ENCODE assay signal across 22 cellular contexts in the genomic region with DNA sequence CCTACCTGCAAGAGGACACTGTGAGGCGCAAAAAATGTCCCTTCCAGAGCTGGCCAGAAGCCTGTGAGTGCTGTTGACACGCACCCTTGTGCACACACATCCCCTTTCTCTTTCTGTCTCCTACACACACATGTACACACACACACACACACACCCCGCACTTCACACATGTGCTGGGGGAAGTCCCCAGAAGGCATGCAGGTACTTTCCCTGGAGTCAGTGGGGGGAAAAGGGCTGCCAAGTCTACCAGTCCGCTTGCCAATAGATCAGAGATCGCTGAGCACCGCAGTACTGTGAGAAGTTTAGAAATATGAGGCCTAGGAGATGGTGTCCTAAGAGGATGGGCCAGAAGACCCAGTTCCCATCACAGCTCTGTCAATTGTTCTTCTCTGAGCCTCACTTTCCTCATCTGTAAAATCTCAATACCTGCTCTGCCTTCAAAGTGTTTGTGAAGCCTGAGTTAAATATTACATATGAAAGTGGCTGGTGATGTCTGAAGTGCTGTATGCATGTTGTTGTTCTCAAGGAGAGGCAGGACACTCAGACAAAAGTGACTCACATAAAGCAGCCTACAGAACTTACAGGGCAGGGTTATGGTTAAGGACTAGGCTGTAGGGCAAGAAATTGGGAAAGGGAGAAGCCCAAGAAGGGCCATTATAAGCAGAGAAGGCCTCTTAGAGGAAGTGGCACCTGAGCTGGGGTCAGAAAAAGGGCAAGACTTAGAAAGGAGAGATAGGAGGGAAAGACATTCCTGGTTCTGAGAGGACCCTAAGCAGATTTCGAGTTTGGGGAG. TPM values are rescaled to one million over a fixed set of nuclear protein-coding genes. Genes with fewer than 3 reads are reported as not detected.
DNase-seq lines count a peak whose midpoint lies in the region; ATAC-seq and FAIRE-seq lines count a peak whose summit lies in the region.
"Had no signal": no experiment of that assay in that cellular context is flagged by ENCODE, and none has a peak within 500 bp of the region (broad histone marks: within the 10 kb centered on the region; RNA-seq: fewer than 3 reads in every experiment).

No MANE protein-coding gene starts in this region.

- no peaks in the 10 kb centered on the region for H3K27me3 ChIP-seq in CD4-positive, CD25-positive, alpha-beta regulatory T cell (ENCODE audit: control insufficient read depth, insufficient read depth, low read length)
- H3K27me3 ChIP-seq: ascending aorta, colonic mucosa, tibial nerve had no signal

- H3K27me3 Mint-ChIP-seq in CD4-positive, CD25-positive, alpha-beta regulatory T cell: peaks cover 5% of the 10 kb centered on the region
- peaks cover 0 to 18% (median 9%) of the 10 kb centered on the region in 3 donors for H3K27me3 Mint-ChIP-seq in naive B cell

- no peaks in the 10 kb centered on the region for H3K36me3 Mint-ChIP-seq in CD4-positive, CD25-positive, alpha-beta regulatory T cell
- H3K36me3 Mint-ChIP-seq in naive B cell: no peaks in the 10 kb centered on the region

- H3K4me3 Mint-ChIP-seq in CD4-positive, CD25-positive, alpha-beta regulatory T cell: peak overlapping the region in 1 of 4 donors; percentile 57
- peak overlapping the region in 2 of 8 donors; percentile 36 for H3K4me3 Mint-ChIP-seq in naive B cell
- H3K4me3 Mint-ChIP-seq: H9 had no signal

- no peak for FAIRE-seq in RCC 7860 (lab: Jason Lieb, UNC)

- H3K27ac Mint-ChIP-seq in CD4-positive, CD25-positive, alpha-beta regulatory T cell: peak overlapping the region; percentile 28 to 52 (median 33)
- peak overlapping the region in 3 of 6 donors; percentile 2 to 71 (median 16) for H3K27ac Mint-ChIP-seq in naive B cell

- no peak overlapping the region for H3K27ac ChIP-seq in CD4-positive, CD25-positive, alpha-beta regulatory T cell (ENCODE audit: insufficient read depth, low read length, poor library complexity, severe bottlenecking)
- H3K27ac ChIP-seq: ascending aorta; BLaER1 treated with 17β-estradiol and CSF1 and Interleukin-3, amounts not matched to agents 10 nM and 100 nM; colonic mucosa; tibial nerve had no signal

- peaks cover 0 to 2% (median 0%) of the 10 kb centered on the region in 7 donors for H3K9me3 Mint-ChIP-seq in CD4-positive, CD25-positive, alpha-beta regulatory T cell
- H3K9me3 Mint-ChIP-seq in naive B cell: no peaks in the 10 kb centered on the region
- H3K9me3 Mint-ChIP-seq: H9 had no signal

- no peak for DNase-seq in activated CD4-positive, CD25-positive, alpha-beta regulatory T cell (lab: John Stamatoyannopoulos, UW)
- DNase-seq in CD4-positive, CD25-positive, alpha-beta regulatory T cell: no peak
- DNase-seq in amniotic epithelial cell (ENCODE audit: low read depth): peak; percentile 28
- DNase-seq in naive B cell: no peak
- DNase-seq in RCC 7860 (ENCODE audit: low spot score): no peak
- no peak for DNase-seq in NK-92 (lab: John Stamatoyannopoulos, UW; ENCODE audit: unreplicated experiment)
- DNase-seq: colonic mucosa, foreskin melanocyte, H9, NCI-H187, right cardiac atrium, SHP77, T-helper 1 cell had no signal

- peaks cover 4 to 24% (median 11%) of the 10 kb centered on the region in 4 donors for H3K4me1 Mint-ChIP-seq in CD4-positive, CD25-positive, alpha-beta regulatory T cell
- peaks cover 0 to 6% (median 3%) of the 10 kb centered on the region in 3 donors for H3K4me1 Mint-ChIP-seq in naive B cell

- H3K36me3 ChIP-seq in CD4-positive, CD25-positive, alpha-beta regulatory T cell (ENCODE audit: control insufficient read depth, insufficient read depth, low read length): no peaks in the 10 kb centered on the region
- H3K36me3 ChIP-seq: BLaER1 treated with 17β-estradiol and CSF1 and Interleukin-3, amounts not matched to agents 10 nM and 100 nM; colonic mucosa; tibial nerve had no signal

- H3K4me1 ChIP-seq in CD4-positive, CD25-positive, alpha-beta regulatory T cell (ENCODE audit: control insufficient read depth, insufficient read depth, low read length, poor library complexity, severe bottlenecking): peaks cover 18% of the 10 kb centered on the region

- ATAC-seq in activated CD4-positive, CD25-positive, alpha-beta regulatory T cell treated with anti-CD3 and anti-CD28 coated beads, Interleukin-2, amount 50 U/mL, for 24 hours: peak; percentile 33 to 40
- no peak for ATAC-seq in CD4-positive, CD25-positive, alpha-beta regulatory T cell (ENCODE audit: low read depth in 2 of 2)
- ATAC-seq in naive B cell (ENCODE audit: low read depth in 2 of 2): peak; percentile 28 to 41
- ATAC-seq in HG03354 (IDR thresholded peaks at IDR 0.05; ENCODE audit: poor library complexity, severe bottlenecking, unreplicated experiment): no peak
- ATAC-seq: right cardiac atrium had no signal

- H3K4me3 ChIP-seq in CD4-positive, CD25-positive, alpha-beta regulatory T cell (ENCODE audit: low read depth, low read length): no peak overlapping the region
- H3K4me3 ChIP-seq: ascending aorta; BLaER1 treated with 17β-estradiol and CSF1 and Interleukin-3, amounts not matched to agents 10 nM and 100 nM; colonic mucosa; tibial nerve had no signal

- H3K9me3 ChIP-seq in CD4-positive, CD25-positive, alpha-beta regulatory T cell (ENCODE audit: control insufficient read depth in 2 of 2, low read length in 2 of 2): no peaks in the 10 kb centered on the region
- H3K9me3 ChIP-seq: ascending aorta; BLaER1 treated with 17β-estradiol and CSF1 and Interleukin-3, amounts not matched to agents 10 nM and 100 nM; colonic mucosa; tibial nerve had no signal

RNA-seq across cellular contexts. Expression of a gene that starts 6.8 kb away (rescaled TPM):
- total RNA-seq in CD4-positive, CD25-positive, alpha-beta regulatory T cell: 4.3 TPM
- under 1 TPM in 3 of 4 donors, not detected in 1; 0.31 to 0.33 (median 0.32) TPM for polyA plus RNA-seq in CD4-positive, CD25-positive, alpha-beta regulatory T cell
- polyA plus RNA-seq in naive B cell (ENCODE audit: low read depth in 6 of 6): not detected

RNA-seq across cellular contexts. Expression of a gene that starts 7.5 kb away (rescaled TPM):
- total RNA-seq in CD4-positive, CD25-positive, alpha-beta regulatory T cell: 1.1 TPM
- polyA plus RNA-seq in CD4-positive, CD25-positive, alpha-beta regulatory T cell: 1 to 10 TPM; 5.6 to 9.5 (median 7.5) TPM
- polyA plus RNA-seq in naive B cell (ENCODE audit: low read depth in 6 of 6): 1 to 10 TPM; 3.9 to 9.1 (median 7.6) TPM
- polyA plus RNA-seq: neural cell had no signal

RNA-seq across cellular contexts. Expression of a gene that starts 19.0 kb away (rescaled TPM):
- 17.7 TPM for total RNA-seq in CD4-positive, CD25-positive, alpha-beta regulatory T cell
- polyA plus RNA-seq in CD4-positive, CD25-positive, alpha-beta regulatory T cell: 10 to 100 TPM; 52.6 to 70.8 (median 58.3) TPM
- 10 to 100 TPM; 53.2 to 70.4 (median 59.7) TPM for polyA plus RNA-seq in naive B cell (ENCODE audit: low read depth in 6 of 6)

RNA-seq across cellular contexts. Expression of a gene that starts 24.2 kb away (rescaled TPM):
- total RNA-seq in CD4-positive, CD25-positive, alpha-beta regulatory T cell: 24.6 TPM
- 10 to 100 TPM; 20.5 to 26.5 (median 23.9) TPM for polyA plus RNA-seq in CD4-positive, CD25-positive, alpha-beta regulatory T cell
- 10 to 100 TPM; 16.5 to 60.6 (median 27.5) TPM for polyA plus RNA-seq in naive B cell (ENCODE audit: low read depth in 6 of 6)

RNA-seq across cellular contexts. Expression of a gene that starts 29.4 kb away (rescaled TPM):
- not detected for total RNA-seq in CD4-positive, CD25-positive, alpha-beta regulatory T cell
- polyA plus RNA-seq in CD4-positive, CD25-positive, alpha-beta regulatory T cell: not detected
- polyA plus RNA-seq in naive B cell (ENCODE audit: low read depth in 6 of 6): under 1 TPM in 1 of 6 donors, not detected in 5; 0.36 TPM
- total RNA-seq: A172, H9, lung microvascular endothelial cell, NCI-H460 had no signal
- polyA plus RNA-seq: neural cell had no signal

Comparison
In these comparisons a context has a peak if more than half of its experiments do, and no peak if none do; other contexts are left out.
1. ATAC-seq: peak in activated CD4-positive, CD25-positive, alpha-beta regulatory T cell treated with anti-CD3 and anti-CD28 coated beads, Interleukin-2, amount 50 U/mL, for 24 hours (2 of 2) and naive B cell (2 of 2); none in CD4-positive, CD25-positive, alpha-beta regulatory T cell (0 of 2) and HG03354 (single experiment).